ENCODE assay signal across 8 cellular contexts in the genomic region with DNA sequence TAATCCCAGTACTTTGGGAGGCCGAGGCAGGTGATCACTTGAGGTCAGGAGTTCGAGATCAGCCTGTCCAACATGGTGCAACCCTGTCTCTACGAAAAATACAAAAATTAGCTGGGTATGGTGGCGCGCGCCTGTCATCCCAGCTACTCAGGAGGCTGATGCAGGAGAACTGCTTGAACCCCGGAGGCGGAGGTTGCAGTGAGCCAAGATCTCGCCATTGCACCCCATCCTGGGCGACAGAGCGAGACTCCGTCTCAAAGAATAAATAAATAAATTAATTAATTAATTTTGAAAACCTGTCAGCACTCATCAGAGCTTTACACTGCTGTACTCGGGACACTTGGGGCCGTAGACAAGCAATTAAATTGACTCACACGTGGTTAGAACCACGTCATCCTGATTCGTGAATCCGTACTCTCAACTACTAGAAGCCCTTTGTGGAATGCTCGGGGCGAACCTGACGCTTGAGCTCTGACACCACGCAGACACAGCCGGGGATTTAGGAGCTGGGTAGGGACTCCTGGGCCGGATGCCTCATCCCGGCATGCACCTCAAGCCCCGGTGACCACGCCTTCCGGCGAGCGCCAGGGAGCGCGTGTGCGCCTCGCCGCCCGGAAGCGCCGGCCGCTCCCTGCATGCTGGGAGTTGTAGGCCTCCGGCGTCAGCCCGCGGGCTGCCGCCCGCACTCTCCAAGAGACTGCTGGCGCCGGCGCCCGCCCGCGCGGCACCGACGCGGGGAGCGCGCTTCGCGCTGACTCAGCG. TPM values are rescaled to one million over a fixed set of nuclear protein-coding genes. Genes with fewer than 3 reads are reported as not detected.
DNase-seq lines count a peak whose midpoint lies in the region; ATAC-seq and TF ChIP-seq lines count a peak whose summit lies in the region.

TSS of gene XPOT (plus strand) at position 685 of the 762 bp plus-strand sequence. CDS start 5,644 bp downstream, outside the sequence.

- H3K4me3 ChIP-seq in Jurkat, Clone E6-1 (ENCODE audit: low read length) = peak within 1 kb of the TSS; percentile 79
- peak within 1 kb of the TSS; percentile 98 for H3K4me3 ChIP-seq in PC-3 (ENCODE audit: low read length)
- peak within 1 kb of the TSS; percentile 91 to 95 for H3K4me3 ChIP-seq in mucosa of rectum (ENCODE audit: low read length in 2 of 2)

- H3K9me3 ChIP-seq in PC-3 (ENCODE audit: low read length) (no peaks in the 10 kb centered on the region), mucosa of rectum (ENCODE audit: control insufficient read depth in 2 of 2, low read length in 2 of 2) (no peaks in the 10 kb centered on the region)

- H3K9me3 Mint-ChIP-seq in activated T-cell treated with anti-CD3 and anti-CD28 coated beads, Interleukin-2, amount 50 U/mL, for 24 hours = no peaks in the 10 kb centered on the region

- H3K4me3 Mint-ChIP-seq in activated T-cell treated with anti-CD3 and anti-CD28 coated beads, Interleukin-2, amount 50 U/mL, for 24 hours = peak within 1 kb of the TSS; percentile 97

- peak within 1 kb of the TSS; percentile 88 for H3K4me2 ChIP-seq in PC-3 (ENCODE audit: low read length)

- peak within 1 kb of the TSS; percentile 99 for H3K27ac Mint-ChIP-seq in activated T-cell treated with anti-CD3 and anti-CD28 coated beads, Interleukin-2, amount 50 U/mL, for 24 hours

- ATAC-seq in GM21717 (IDR thresholded peaks at IDR 0.05; ENCODE audit: unreplicated experiment) = peak; percentile 96
- ATAC-seq in PC-3 = peak; percentile 87

- H4K20me1 ChIP-seq in PC-3 (ENCODE audit: low read length) = no peaks in the 10 kb centered on the region

- intact Hi-C loops in PC-3 (cut with micrococcal nuclease) = no loop called here

- H3K36me3 ChIP-seq in PC-3 (ENCODE audit: low read depth, low read length) (no peaks in the 10 kb centered on the region; the same call in 1 of the 2 replicates), mucosa of rectum (ENCODE audit: control insufficient read depth in 2 of 2, insufficient read depth in 2 of 2, low read length in 2 of 2) (no peaks in the 10 kb centered on the region)

- H3K9ac ChIP-seq in PC-3 (ENCODE audit: low read length) (peak within 1 kb of the TSS; percentile 100), mucosa of rectum (ENCODE audit: low read depth in 1 of 2, low read length in 2 of 2) (peak within 1 kb of the TSS; percentile 88 to 91)

- no peaks in the 10 kb centered on the region for H3K9me2 ChIP-seq in PC-3 (replicated peaks; ENCODE audit: low read length)

- H3K4me1 ChIP-seq in PC-3 (ENCODE audit: insufficient read depth, low read length) = peaks cover 20% of the 10 kb centered on the region; the same call in 1 of the 2 replicates
- peaks cover 0 to 4% of the 10 kb centered on the region in 2 donors for H3K4me1 ChIP-seq in mucosa of rectum (ENCODE audit: control insufficient read depth in 2 of 2, insufficient read depth in 2 of 2, low read length in 2 of 2)

- peaks cover 45% of the 10 kb centered on the region for H3K79me2 ChIP-seq in PC-3 (ENCODE audit: low read length)

- H3K27me3 ChIP-seq in PC-3 (ENCODE audit: low read length) (no peaks in the 10 kb centered on the region), mucosa of rectum (ENCODE audit: control insufficient read depth in 2 of 2, insufficient read depth in 2 of 2, low read length in 2 of 2) (no peaks in the 10 kb centered on the region)

- no peak for TF ChIP-seq CTCF in PC-3 (conservative IDR thresholded peaks at IDR 0.05; ENCODE audit: low read depth, low read length)

- H3K27me3 Mint-ChIP-seq in activated T-cell treated with anti-CD3 and anti-CD28 coated beads, Interleukin-2, amount 50 U/mL, for 24 hours = no peaks in the 10 kb centered on the region

- DNase-seq in DMS53 (lab: John Stamatoyannopoulos, UW) (peak; percentile 100), PC-3 (peak; percentile 98), erythroblast (lab: John Stamatoyannopoulos, UW) (peak; percentile 97 to 98)
- DNase-seq in Jurkat, Clone E6-1 (ENCODE audit: low read depth, low spot score) = peak; percentile 96
- DNase-seq in activated T-cell treated with anti-CD3 and anti-CD28 coated beads, Interleukin-2, amount 50 U/mL, for 24 hours = peak; percentile 93
- DNase-seq in stimulated activated CD8-positive, alpha-beta memory T cell treated with anti-CD3 and anti-CD28 coated beads, Interleukin-7, amount 100 ng/mL, for 1 hour (ENCODE audit: low read depth in 2 of 2) = peak; percentile 79 to 84

- TF ChIP-seq POLR2A in erythroblast (IDR thresholded peaks at IDR 0.05; ENCODE audit: low read length) = peak; percentile 78

- CTCF ChIA-PET in PC-3 (lab: Charles Lee) = no interaction called here

- POLR2A ChIA-PET in PC-3 (lab: Charles Lee; ENCODE audit: unreplicated experiment) = interaction anchor here (0.6 to 0.7 kb wide), 4 partner anchors 110 to 1335 kb away, joined by 3 to 6 read pairs (median 3); no protein-coding TSS in a partner anchor

- H3K27ac ChIP-seq in PC-3 (ENCODE audit: low read length) (peak within 1 kb of the TSS; percentile 96), mucosa of rectum (ENCODE audit: low read depth in 2 of 2, low read length in 2 of 2) (peak within 1 kb of the TSS; percentile 94 to 96)

- peaks cover 52% of the 10 kb centered on the region for H3K4me1 Mint-ChIP-seq in activated T-cell treated with anti-CD3 and anti-CD28 coated beads, Interleukin-2, amount 50 U/mL, for 24 hours (ENCODE audit: low read depth)

- H3K36me3 Mint-ChIP-seq in activated T-cell treated with anti-CD3 and anti-CD28 coated beads, Interleukin-2, amount 50 U/mL, for 24 hours (ENCODE audit: low read depth) = peaks cover 37% of the 10 kb centered on the region

- TSS peak; percentile 93 for BruUV-seq in PC-3 (replicated peaks; lab: Mats Ljungman, UMichigan)

- no peaks in the 10 kb centered on the region for H3F3A ChIP-seq in PC-3 (ENCODE audit: low read length, unreplicated experiment)

- H2AFZ ChIP-seq in PC-3 (ENCODE audit: low read length) = peak within 1 kb of the TSS; percentile 97

RNA-seq across cellular contexts. Expression of gene XPOT, which starts in this region (rescaled TPM):
- 109 TPM for polyA plus RNA-seq in Jurkat, Clone E6-1 (2012; ENCODE audit: insufficient read depth, insufficient read length)
- total RNA-seq in PC-3 (2014; rRNA removed) = 53.0 and 62.0 TPM in 2 replicates

Comparison
In these comparisons a context has a peak if more than half of its experiments do, and no peak if none do; other contexts are left out.
1. Peak in every context shown above with its lines: DNase-seq, ATAC-seq, H3K4me3 ChIP-seq and H3K27ac ChIP-seq.